Comparison of ENCODE assay signal across 8 cellular contexts in genomic region chr1:200739499-200740290, GRCh38. TPM values are rescaled to one million over a fixed set of nuclear protein-coding genes. Genes with fewer than 3 reads are reported as not detected.
DNase-seq lines count a peak whose midpoint lies in the region; ATAC-seq and TF ChIP-seq lines count a peak whose summit lies in the region.

No MANE protein-coding gene starts in this region.

- ATAC-seq in HG03025 (IDR thresholded peaks at IDR 0.05; ENCODE audit: low FRiP score, unreplicated experiment) (peak; percentile 39), T-helper 17 cell (no peak)
- no peak for ATAC-seq in naive thymus-derived CD4-positive, alpha-beta T cell

- peak overlapping the region; percentile 82 to 98 (median 88) for H3K4me3 ChIP-seq in esophagus squamous epithelium
- H3K4me3 ChIP-seq in naive thymus-derived CD4-positive, alpha-beta T cell (ENCODE audit: low read length): peak overlapping the region; percentile 74

- H3K36me3 Mint-ChIP-seq in T-helper 17 cell (ENCODE audit: low read depth): peaks cover 5% of the 10 kb centered on the region
- peaks cover 0 to 3% (median 0%) of the 10 kb centered on the region in 5 donors for H3K36me3 Mint-ChIP-seq in naive thymus-derived CD4-positive, alpha-beta T cell

- TF ChIP-seq POLR2A in esophagus squamous epithelium (IDR thresholded peaks at IDR 0.05): peak in 1 of 4 donors; percentile 15

- POLR2A ChIA-PET in naive thymus-derived CD4-positive, alpha-beta T cell (lab: Charles Lee): interaction anchor here (1.0 to 2.5 kb wide), 2 partner anchors 69 to 119 kb away, joined by 3 to 19 read pairs; partner anchors contain the start of genes DDX59 and KIF14

- peak overlapping the region; percentile 98 to 100 (median 99) for H3K27ac ChIP-seq in esophagus squamous epithelium
- H3K27ac ChIP-seq in naive thymus-derived CD4-positive, alpha-beta T cell (ENCODE audit: low read depth, low read length): peak overlapping the region; percentile 75

- H3K36me3 ChIP-seq in esophagus squamous epithelium: no peaks in the 10 kb centered on the region
- H3K36me3 ChIP-seq in naive thymus-derived CD4-positive, alpha-beta T cell (ENCODE audit: control insufficient read depth in 2 of 3, insufficient read depth in 3 of 3, low read length in 3 of 3): peaks cover 0 to 5% (median 0%) of the 10 kb centered on the region in 3 experiments

- 1 to 3% methylated on average over 9 to 19 of the region's 62 CpGs for WGBS in esophagus squamous epithelium, 2 donors

- no peak for TF ChIP-seq CTCF in esophagus squamous epithelium (IDR thresholded peaks at IDR 0.05)

- peaks cover 37% of the 10 kb centered on the region for H3K4me1 Mint-ChIP-seq in T-helper 17 cell
- H3K4me1 Mint-ChIP-seq in naive thymus-derived CD4-positive, alpha-beta T cell: peaks cover 23 to 57% (median 48%) of the 10 kb centered on the region in 7 donors

- no peaks in the 10 kb centered on the region for H3K9me3 ChIP-seq in T-helper 17 cell (ENCODE audit: control insufficient read depth, low read length, poor library complexity, severe bottlenecking)
- H3K9me3 ChIP-seq in esophagus squamous epithelium: no peaks in the 10 kb centered on the region
- no peaks in the 10 kb centered on the region for H3K9me3 ChIP-seq in naive thymus-derived CD4-positive, alpha-beta T cell (ENCODE audit: control insufficient read depth in 2 of 3, low read length in 3 of 3)

- CTCF ChIA-PET in naive thymus-derived CD4-positive, alpha-beta T cell (lab: Charles Lee): interaction anchor here (1.5 kb wide), 1 partner anchor 70 kb away, joined by 4 read pairs; the partner anchor contains the start of gene DDX59

- H3K4me3 Mint-ChIP-seq in T-helper 17 cell: peak overlapping the region; percentile 98
- H3K4me3 Mint-ChIP-seq in naive thymus-derived CD4-positive, alpha-beta T cell: peak overlapping the region; percentile 85 to 99 (median 98)

- peaks cover 0 to 61% (median 4%) of the 10 kb centered on the region in 3 donors for H3K4me1 ChIP-seq in esophagus squamous epithelium
- H3K4me1 ChIP-seq in naive thymus-derived CD4-positive, alpha-beta T cell (ENCODE audit: control insufficient read depth in 2 of 2, insufficient read depth in 2 of 2, low read length in 2 of 2): peaks cover 5 to 23% of the 10 kb centered on the region in 2 donors

- peaks cover 0 to 1% (median 0%) of the 10 kb centered on the region in 11 donors for H3K9me3 Mint-ChIP-seq in naive thymus-derived CD4-positive, alpha-beta T cell

- intact Hi-C loops in esophagus squamous epithelium (cut with DNase I): loop anchor here (10.0 kb wide), 1 partner anchor 75 kb away; the partner anchor contains the start of gene DDX59
- intact Hi-C loops in naive thymus-derived CD4-positive, alpha-beta T cell (cut with micrococcal nuclease): loop anchor here (1.0 to 10.0 kb wide), 7 partner anchors 33 to 415 kb away; partner anchors contain the start of genes KIF14 (in 1 of the 2) and TMEM9 (in 1 of the 2)

- DNase-seq in stimulated activated CD4-positive, alpha-beta T cell treated with anti-CD3 and anti-CD28 coated beads, Interleukin-4, amount 100 ng/mL, for 48 hours (ENCODE audit: low read depth in 2 of 2): peak; percentile 2 to 37
- DNase-seq in stimulated activated CD4-positive, alpha-beta T cell treated with anti-CD3 and anti-CD28 coated beads, Interleukin-4, amount 100 ng/mL, for 4 hours: no peak
- DNase-seq in T-helper 17 cell (peak in 2 of 3 donors; percentile 48), esophagus squamous epithelium (lab: John Stamatoyannopoulos, UW) (no peak), NCI-H2227 treated with DMSO at 0.1 percent for 48 hours (lab: John Stamatoyannopoulos, UW) (no peak), iPS-NIHi7 (ENCODE audit: extremely low spot score) (no peak)
- peak in 3 of 9 donors; percentile 10 to 49 (median 11) for DNase-seq in naive thymus-derived CD4-positive, alpha-beta T cell

- H3K27ac Mint-ChIP-seq in T-helper 17 cell: peak overlapping the region; percentile 43
- peak overlapping the region in 8 of 9 donors; percentile 33 to 92 (median 86) for H3K27ac Mint-ChIP-seq in naive thymus-derived CD4-positive, alpha-beta T cell

- peaks cover 1% of the 10 kb centered on the region for H3K27me3 Mint-ChIP-seq in T-helper 17 cell
- peaks cover 0 to 51% (median 0%) of the 10 kb centered on the region in 5 donors for H3K27me3 Mint-ChIP-seq in naive thymus-derived CD4-positive, alpha-beta T cell

- H3K27me3 ChIP-seq in esophagus squamous epithelium: no peaks in the 10 kb centered on the region
- H3K27me3 ChIP-seq in naive thymus-derived CD4-positive, alpha-beta T cell (ENCODE audit: control insufficient read depth in 2 of 2, insufficient read depth in 2 of 2, low read length in 2 of 2): no peaks in the 10 kb centered on the region

RNA-seq across cellular contexts. Expression of gene CAMSAP2, which starts 1.0 kb away (rescaled TPM):
- 1 to 10 TPM; 2.8 to 3.1 TPM for total RNA-seq in T-helper 17 cell
- total RNA-seq in esophagus squamous epithelium: 10 to 100 TPM in 3 of 4 donors, 1 to 10 TPM in 1; 9.2 to 27.5 (median 19.7) TPM
- 10 to 100 TPM in 2 of 5 experiments, 1 to 10 TPM in 2, under 1 TPM in 1; 0.36 to 11.4 (median 5.5) TPM for total RNA-seq in naive thymus-derived CD4-positive, alpha-beta T cell
- polyA plus RNA-seq in naive thymus-derived CD4-positive, alpha-beta T cell: 1 to 10 TPM; 2.1 to 3.4 TPM

Comparison
In these comparisons a context has a peak if more than half of its experiments do, and no peak if none do; other contexts are left out.
1. DNase-seq: peak in stimulated activated CD4-positive, alpha-beta T cell treated with anti-CD3 and anti-CD28 coated beads, Interleukin-4, amount 100 ng/mL, for 48 hours (2 of 2) and T-helper 17 cell (2 of 3); none in stimulated activated CD4-positive, alpha-beta T cell treated with anti-CD3 and anti-CD28 coated beads, Interleukin-4, amount 100 ng/mL, for 4 hours (0 of 2), esophagus squamous epithelium (single experiment), NCI-H2227 treated with DMSO at 0.1 percent for 48 hours (single experiment) and iPS-NIHi7 (single experiment).